In genomic region chr4:185227131-185227551, GRCh38 we compare ENCODE assay signal across 13 cellular contexts. TPM values are rescaled to one million over a fixed set of nuclear protein-coding genes. Genes with fewer than 3 reads are reported as not detected.
A peak's percentile ranks its signal among the peaks of the same experiment; 100 is the strongest.
DNase-seq lines count a peak whose midpoint lies in the region; ATAC-seq and TF ChIP-seq lines count a peak whose summit lies in the region.
"Had no signal": no experiment of that assay in that cellular context is flagged by ENCODE, and none has a peak within 500 bp of the region (broad histone marks: within the 10 kb centered on the region; RNA-seq: fewer than 3 reads in every experiment).

No MANE protein-coding gene starts in this region.

- intact Hi-C loops in natural killer cell (cut with micrococcal nuclease), result no loop called here

- no peak overlapping the region for H3K27ac Mint-ChIP-seq in stimulated activated naive CD8-positive, alpha-beta T cell treated with anti-CD3 and anti-CD28 coated beads, Interleukin-15, amount 100 ng/mL, for 72 hours
- no peak overlapping the region for H3K27ac Mint-ChIP-seq in natural killer cell treated with Interleukin-12 subunit alpha and Interleukin-12 subunit beta and Interleukin-15 and Interleukin-18, amount 100 ng/mL, for 72 hours
- no peak overlapping the region for H3K27ac Mint-ChIP-seq in natural killer cell
- H3K27ac Mint-ChIP-seq: activated naive CD8-positive, alpha-beta T cell treated with anti-CD3 and anti-CD28 coated beads for 36 hours had no signal

- no peaks in the 10 kb centered on the region for H3K36me3 ChIP-seq in MG63
- H3K36me3 ChIP-seq: SJSA1 had no signal

- ATAC-seq in stimulated activated naive CD8-positive, alpha-beta T cell treated with anti-CD3 and anti-CD28 coated beads, Interleukin-15, amount 100 ng/mL, for 72 hours, result peak; percentile 60
- ATAC-seq in stimulated activated naive CD8-positive, alpha-beta T cell treated with anti-CD3 and anti-CD28 coated beads, Interleukin-15, Interleukin-2, amounts not matched to agents 100 U/mL and 50 U/mL, for 24 hours, result no peak
- ATAC-seq in natural killer cell treated with Interleukin-12 subunit alpha and Interleukin-12 subunit beta and Interleukin-15 and Interleukin-18, amount 100 ng/mL, for 72 hours, result no peak
- no peak for ATAC-seq in natural killer cell

- H3K27me3 Mint-ChIP-seq in stimulated activated naive CD8-positive, alpha-beta T cell treated with anti-CD3 and anti-CD28 coated beads, Interleukin-15, amount 100 ng/mL, for 72 hours, result no peaks in the 10 kb centered on the region
- no peaks in the 10 kb centered on the region for H3K27me3 Mint-ChIP-seq in natural killer cell treated with Interleukin-12 subunit alpha and Interleukin-12 subunit beta and Interleukin-15 and Interleukin-18, amount 100 ng/mL, for 72 hours
- no peaks in the 10 kb centered on the region for H3K27me3 Mint-ChIP-seq in natural killer cell (ENCODE audit: low read depth in 2 of 2)
- H3K27me3 Mint-ChIP-seq: activated naive CD8-positive, alpha-beta T cell treated with anti-CD3 and anti-CD28 coated beads for 36 hours had no signal

- H3K9me3 Mint-ChIP-seq in stimulated activated naive CD8-positive, alpha-beta T cell treated with anti-CD3 and anti-CD28 coated beads, Interleukin-15, amount 100 ng/mL, for 72 hours, result no peaks in the 10 kb centered on the region
- H3K9me3 Mint-ChIP-seq in natural killer cell treated with Interleukin-12 subunit alpha and Interleukin-12 subunit beta and Interleukin-15 and Interleukin-18, amount 100 ng/mL, for 72 hours, result no peaks in the 10 kb centered on the region
- H3K9me3 Mint-ChIP-seq in natural killer cell, result no peaks in the 10 kb centered on the region
- H3K9me3 Mint-ChIP-seq: activated naive CD8-positive, alpha-beta T cell treated with anti-CD3 and anti-CD28 coated beads for 36 hours had no signal

- H3K27me3 ChIP-seq in MG63, result no peaks in the 10 kb centered on the region
- H3K27me3 ChIP-seq: SJSA1 had no signal

- H3K36me3 Mint-ChIP-seq in natural killer cell treated with Interleukin-12 subunit alpha and Interleukin-12 subunit beta and Interleukin-15 and Interleukin-18, amount 100 ng/mL, for 72 hours, result no peaks in the 10 kb centered on the region
- H3K36me3 Mint-ChIP-seq in natural killer cell, result no peaks in the 10 kb centered on the region

- no peak for TF ChIP-seq CTCF in natural killer cell (IDR thresholded peaks at IDR 0.05)

- H3K4me1 Mint-ChIP-seq in stimulated activated naive CD8-positive, alpha-beta T cell treated with anti-CD3 and anti-CD28 coated beads, Interleukin-15, amount 100 ng/mL, for 72 hours, result no peaks in the 10 kb centered on the region
- H3K4me1 Mint-ChIP-seq in natural killer cell treated with Interleukin-12 subunit alpha and Interleukin-12 subunit beta and Interleukin-15 and Interleukin-18, amount 100 ng/mL, for 72 hours (ENCODE audit: low read depth in 2 of 2), result peaks cover under 1 to 10% of the 10 kb centered on the region in 2 donors
- H3K4me1 Mint-ChIP-seq in natural killer cell, result peaks cover 0 to 5% of the 10 kb centered on the region in 2 donors

- no peak overlapping the region for H3K4me3 ChIP-seq in MG63
- H3K4me3 ChIP-seq: SJSA1 had no signal

- no peak for DNase-seq in stimulated activated naive CD8-positive, alpha-beta T cell treated with anti-CD3 and anti-CD28 coated beads, Interleukin-15, amount 100 ng/mL, for 72 hours
- no peak for DNase-seq in stimulated activated naive CD8-positive, alpha-beta T cell treated with anti-CD3 and anti-CD28 coated beads, Interleukin-15, Interleukin-2, amounts not matched to agents 100 U/mL and 50 U/mL, for 24 hours
- DNase-seq in dermis blood vessel endothelial cell (peak; percentile 20), lung microvascular endothelial cell (ENCODE audit: low read depth in 2 of 2) (peak; percentile 25 to 28), NCI-H2107 (lab: John Stamatoyannopoulos, UW) (no peak), natural killer cell (no peak), MG63 (no peak)
- no peak for DNase-seq in natural killer cell treated with Interleukin-12 subunit alpha and Interleukin-12 subunit beta and Interleukin-15 and Interleukin-18, amount 100 ng/mL, for 72 hours (ENCODE audit: low spot score)
- DNase-seq: activated naive CD8-positive, alpha-beta T cell treated with anti-CD3 and anti-CD28 coated beads for 36 hours; AML-193; KBM-7; NCI-H524 treated with DMSO at 0.1 percent for 48 hours had no signal

- no peak overlapping the region for H3K4me3 Mint-ChIP-seq in stimulated activated naive CD8-positive, alpha-beta T cell treated with anti-CD3 and anti-CD28 coated beads, Interleukin-15, amount 100 ng/mL, for 72 hours
- no peak overlapping the region for H3K4me3 Mint-ChIP-seq in natural killer cell treated with Interleukin-12 subunit alpha and Interleukin-12 subunit beta and Interleukin-15 and Interleukin-18, amount 100 ng/mL, for 72 hours
- H3K4me3 Mint-ChIP-seq in natural killer cell, result no peak overlapping the region
- H3K4me3 Mint-ChIP-seq: activated naive CD8-positive, alpha-beta T cell treated with anti-CD3 and anti-CD28 coated beads for 36 hours had no signal

- H3K9me3 ChIP-seq in MG63, result no peaks in the 10 kb centered on the region
- H3K9me3 ChIP-seq: SJSA1 had no signal

RNA-seq across cellular contexts. Expression of gene SNX25, which starts 17.7 kb away (rescaled TPM):
- total RNA-seq in dermis blood vessel endothelial cell (61.8 and 73.2 TPM in 2 replicates), lung microvascular endothelial cell (27.2 and 59.5 TPM in 2 replicates), natural killer cell (10 to 100 TPM; 15.5 to 18.0 (median 16.6) TPM)
- 10 to 100 TPM; 20.6 to 30.6 TPM for total RNA-seq in natural killer cell treated with Interleukin-12 subunit alpha and Interleukin-12 subunit beta and Interleukin-15 and Interleukin-18, amount 100 ng/mL, for 72 hours
- total RNA-seq in MG63 (2014; rRNA removed; shearing (Covaris generic); ENCODE audit: low replicate concordance), result 8.2 and 9.0 TPM in 2 replicates

RNA-seq across cellular contexts. Expression of gene CFAP97, which starts 23.3 kb away (rescaled TPM):
- 26.2 and 41.8 TPM in 2 replicates for total RNA-seq in dermis blood vessel endothelial cell
- 17.2 and 27.0 TPM in 2 replicates for total RNA-seq in lung microvascular endothelial cell
- total RNA-seq in natural killer cell treated with Interleukin-12 subunit alpha and Interleukin-12 subunit beta and Interleukin-15 and Interleukin-18, amount 100 ng/mL, for 72 hours, result 10 to 100 TPM; 21.5 to 37.0 TPM
- 10 to 100 TPM; 25.7 to 30.5 (median 25.9) TPM for total RNA-seq in natural killer cell
- total RNA-seq in MG63 (2014; rRNA removed; shearing (Covaris generic); ENCODE audit: low replicate concordance), result 15.0 and 24.3 TPM in 2 replicates

Comparison
In these comparisons a context has a peak if more than half of its experiments do, and no peak if none do; other contexts are left out.
1. DNase-seq: peak in dermis blood vessel endothelial cell (single experiment) and lung microvascular endothelial cell (2 of 2); none in stimulated activated naive CD8-positive, alpha-beta T cell treated with anti-CD3 and anti-CD28 coated beads, Interleukin-15, amount 100 ng/mL, for 72 hours (0 of 2), stimulated activated naive CD8-positive, alpha-beta T cell treated with anti-CD3 and anti-CD28 coated beads, Interleukin-15, Interleukin-2, amounts not matched to agents 100 U/mL and 50 U/mL, for 24 hours (single experiment), natural killer cell treated with Interleukin-12 subunit alpha and Interleukin-12 subunit beta and Interleukin-15 and Interleukin-18, amount 100 ng/mL, for 72 hours (single experiment), NCI-H2107 (single experiment), natural killer cell (single experiment) and MG63 (single experiment).